In the genomic region with DNA sequence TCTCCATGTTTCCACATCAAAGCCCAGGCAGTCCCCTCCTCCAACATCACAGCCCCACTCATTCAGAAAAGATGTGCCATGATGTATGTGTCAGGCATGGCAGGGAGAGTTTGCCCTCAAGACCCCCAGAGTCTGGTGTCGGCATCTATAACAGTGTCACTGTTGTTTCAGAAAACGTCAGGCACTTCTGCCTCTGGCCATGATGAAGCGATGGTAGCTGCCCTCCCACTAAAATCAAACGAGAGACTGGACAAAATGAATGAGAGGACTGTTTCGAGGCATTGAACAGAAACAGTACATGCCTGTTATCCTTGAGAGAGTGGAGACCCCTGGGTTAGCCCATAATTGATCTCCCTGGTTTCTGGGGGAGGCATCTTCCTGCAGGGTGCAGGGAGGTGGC, we compare ENCODE assay signal across 15 cellular contexts.
"Had no signal": no experiment of that assay in that cellular context is flagged by ENCODE, and none has a peak within 500 bp of the region (broad histone marks: within the 10 kb centered on the region; RNA-seq: fewer than 3 reads in every experiment).

No MANE protein-coding gene starts in this region.

- H3K4me3 Mint-ChIP-seq: activated CD4-positive, alpha-beta T cell treated with anti-CD3 and anti-CD28 coated beads for 36 hours; activated T-helper 17 cell treated with anti-CD3 and anti-CD28 coated beads, Interleukin-2, amount 50 U/mL, for 72 hours; memory B cell had no signal

- H3K27ac Mint-ChIP-seq: activated CD4-positive, alpha-beta T cell treated with anti-CD3 and anti-CD28 coated beads for 36 hours; activated naive CD4-positive, alpha-beta T cell treated with anti-CD3 and anti-CD28 coated beads, Interleukin-2, amount 50 U/mL, for 72 hours; activated T-helper 17 cell treated with anti-CD3 and anti-CD28 coated beads, Interleukin-2, amount 50 U/mL, for 72 hours; memory B cell had no signal

- H3K9me3 Mint-ChIP-seq: activated T-helper 17 cell treated with anti-CD3 and anti-CD28 coated beads, Interleukin-2, amount 50 U/mL, for 72 hours had no signal

- ATAC-seq: activated CD4-positive, alpha-beta T cell treated with anti-CD3 and anti-CD28 coated beads for 36 hours; activated naive CD4-positive, alpha-beta T cell treated with anti-CD3 and anti-CD28 coated beads, Interleukin-2, amount 50 U/mL, for 72 hours; activated T-helper 17 cell treated with anti-CD3 and anti-CD28 coated beads, Interleukin-2, amount 50 U/mL, for 72 hours; heart left ventricle; left cardiac atrium; mucosa of descending colon had no signal

- H3K4me3 ChIP-seq: heart left ventricle, mucosa of descending colon, thyroid gland had no signal

- H3K36me3 ChIP-seq: brain microvascular endothelial cell, heart left ventricle, thyroid gland had no signal

- H3K36me3 Mint-ChIP-seq: activated naive CD4-positive, alpha-beta T cell treated with anti-CD3 and anti-CD28 coated beads, Interleukin-2, amount 50 U/mL, for 72 hours; memory B cell had no signal

- H3K4me1 Mint-ChIP-seq: activated CD4-positive, alpha-beta T cell treated with anti-CD3 and anti-CD28 coated beads for 36 hours; activated T-helper 17 cell treated with anti-CD3 and anti-CD28 coated beads, Interleukin-2, amount 50 U/mL, for 72 hours; memory B cell had no signal

- H3K27me3 ChIP-seq: brain microvascular endothelial cell, thyroid gland had no signal

- DNase-seq: activated CD4-positive, alpha-beta T cell treated with anti-CD3 and anti-CD28 coated beads for 36 hours; activated CD4-positive, alpha-beta T cell treated with anti-CD3 and anti-CD28 coated beads, Interleukin-2, amount 50 U/mL, for 48 hours; activated T-cell treated with anti-CD3 and anti-CD28 coated beads, Interleukin-2, amount 50 U/mL, for 1 hour; brain microvascular endothelial cell; central memory CD4-positive, alpha-beta T cell; left cardiac atrium; mucosa of descending colon; stimulated activated CD4-positive, alpha-beta T cell treated with anti-CD3 and anti-CD28 coated beads, Interleukin-2, amount 100 ng/mL, for 48 hours; stimulated activated naive CD4-positive, alpha-beta T cell; T-helper 9 cell; thyroid gland had no signal
